In the genomic region with DNA sequence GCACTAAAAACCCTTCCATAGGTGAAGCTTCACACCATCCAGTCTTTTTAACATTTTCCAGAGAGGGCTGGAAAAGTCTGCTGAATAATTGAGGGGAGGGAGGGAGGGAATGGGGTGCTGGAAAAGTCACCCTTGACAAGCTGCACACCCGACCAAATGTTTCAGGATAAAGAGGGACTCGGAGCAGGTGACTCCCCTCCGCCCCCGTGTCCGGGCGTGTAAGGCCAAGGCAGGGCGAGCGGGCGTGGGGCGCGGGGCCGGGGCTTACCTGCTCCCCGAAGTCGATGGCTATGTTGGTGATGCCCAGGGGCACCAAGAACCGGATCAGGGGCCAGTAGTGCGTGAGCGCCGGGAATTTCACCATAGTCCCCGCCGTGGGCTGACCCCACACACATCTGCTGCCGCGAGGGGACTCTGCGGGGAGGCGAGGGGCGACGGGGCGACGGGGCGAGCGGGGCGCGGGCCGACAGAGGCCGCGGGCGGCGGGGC, we compare ENCODE assay signal across 8 cellular contexts. TPM values are rescaled to one million over a fixed set of nuclear protein-coding genes. Genes with fewer than 3 reads are reported as not detected.
DNase-seq lines count a peak whose midpoint lies in the region; ATAC-seq, FAIRE-seq and TF ChIP-seq lines count a peak whose summit lies in the region.

No MANE protein-coding gene starts in this region.

- peak overlapping the region; percentile 29 for H3K9ac ChIP-seq in H9 (ENCODE audit: extremely low read depth, insufficient read length, low read length)

- no peak overlapping the region for H3K56ac ChIP-seq in H9 (ENCODE audit: insufficient read length, low read depth, low read length)

- no peak for FAIRE-seq in D721Med (lab: Jason Lieb, UNC)

- no peak overlapping the region for H3K23ac ChIP-seq in H9 (ENCODE audit: insufficient read length, low read depth, low read length)

- H3K4me1 Mint-ChIP-seq in H9: peaks cover 10 to 12% of the 10 kb centered on the region in 2 experiments

- H3K9me3 Mint-ChIP-seq in H9: no peaks in the 10 kb centered on the region

- H3K4me1 ChIP-seq in H9 (ENCODE audit: insufficient read depth, low read length): no peaks in the 10 kb centered on the region

- no peak overlapping the region for H2BK5ac ChIP-seq in H9 (ENCODE audit: insufficient read length, low read length)

- peak overlapping the region; percentile 76 to 81 for H3K4me3 Mint-ChIP-seq in H9

- peaks cover 48% of the 10 kb centered on the region for H3K27me3 Mint-ChIP-seq in H9 (ENCODE audit: low read depth)

- H2BK120ac ChIP-seq in H9 (ENCODE audit: low read depth, low read length, poor library complexity, severe bottlenecking): no peak overlapping the region

- no peak overlapping the region for H3K27ac Mint-ChIP-seq in H9

- H3K4me2 ChIP-seq in H9 (ENCODE audit: insufficient read depth, insufficient read length, low read length): peak overlapping the region; percentile 68

- H3K14ac ChIP-seq in H9 (ENCODE audit: insufficient read depth, low read length): 0 out of 2 replicates have a peak overlapping the region, but pooled peaks have one; percentile 49

- H3T11ph ChIP-seq in H9 (ENCODE audit: low read length): no peak overlapping the region

- H3K36me3 Mint-ChIP-seq in H9 (ENCODE audit: insufficient read depth in 1 of 3, low read depth in 3 of 3): no peaks in the 10 kb centered on the region

- peak overlapping the region; percentile 49 for H3K4me3 ChIP-seq in GM12875 (ENCODE audit: low read depth, low read length)

- peaks cover 11% of the 10 kb centered on the region for H3K23me2 ChIP-seq in H9 (ENCODE audit: insufficient read length, low read depth, low read length, poor library complexity, severe bottlenecking)

- no peaks in the 10 kb centered on the region for H3K9me3 ChIP-seq in H9 (ENCODE audit: control insufficient read depth, low read depth, low read length)

- no peak overlapping the region for H2AK5ac ChIP-seq in H9 (ENCODE audit: insufficient read length, low read length)

- no peak overlapping the region for H4K5ac ChIP-seq in H9 (ENCODE audit: insufficient read length, low read depth, low read length)

- no peak overlapping the region for H4K8ac ChIP-seq in H9 (replicated peaks; ENCODE audit: insufficient read length, low read depth, low read length)

- no peak overlapping the region for H3K27ac ChIP-seq in H9 (ENCODE audit: insufficient read length, low read depth, low read length)

- intact Hi-C loops in left ventricle myocardium superior (cut with micrococcal nuclease): loop anchor here (10.0 kb wide), 1 partner anchor 134 kb away; no protein-coding TSS in a partner anchor
- intact Hi-C loops in sciatic nerve (cut with DNase I): loop anchor here (10.0 kb wide), 1 partner anchor 54 kb away; no protein-coding TSS in a partner anchor

- no peak overlapping the region for H2BK20ac ChIP-seq in H9 (ENCODE audit: low read depth, low read length, poor library complexity, severe bottlenecking)

- H2BK12ac ChIP-seq in H9 (ENCODE audit: insufficient read length, low read depth, low read length): no peak overlapping the region

- H2BK15ac ChIP-seq in H9 (ENCODE audit: low read depth, low read length): no peak overlapping the region

- no CpG with 5 or more reads among the region's 37 CpGs for WGBS in H9 (ENCODE audit: extremely low coverage, insufficient read length, low lambda C conversion rate)

- no peak overlapping the region for H3K18ac ChIP-seq in H9 (ENCODE audit: insufficient read length, low read depth, low read length)

- no peak overlapping the region for H4K91ac ChIP-seq in H9 (ENCODE audit: insufficient read length, low read depth, low read length)

- TF ChIP-seq CTCF in GM12875 (IDR thresholded peaks at IDR 0.05; ENCODE audit: borderline replicate concordance, insufficient read depth, low read depth, low read length) (no peak), H9 (conservative IDR thresholded peaks at IDR 0.05) (no peak), D721Med (IDR thresholded peaks at IDR 0.05; ENCODE audit: insufficient read depth, missing control alignments) (no peak)

- H4K20me1 ChIP-seq in H9 (ENCODE audit: control insufficient read depth, insufficient read depth, insufficient read length): no peaks in the 10 kb centered on the region

- peak; percentile 3 for ATAC-seq in left ventricle myocardium superior
- ATAC-seq in sciatic nerve: peak; percentile 12

- no peak overlapping the region for H3K4ac ChIP-seq in H9 (ENCODE audit: low read depth, low read length)

- H3K79me1 ChIP-seq in H9 (ENCODE audit: insufficient read depth, low read depth, low read length, poor library complexity, severe bottlenecking): no peaks in the 10 kb centered on the region

- peaks cover 7% of the 10 kb centered on the region; the same call in 1 of the 2 replicates for H3K27me3 ChIP-seq in H9 (ENCODE audit: insufficient read depth, low read length)

- DNase-seq in H9: no peak
- peak; percentile 31 for DNase-seq in NCI-H1092 (lab: John Stamatoyannopoulos, UW)
- peak; percentile 46 for DNase-seq in activated naive CD4-positive, alpha-beta T cell treated with Interleukin-2 at 50 U/mL for 16 hours
- peak; percentile 54 for DNase-seq in left ventricle myocardium superior
- peak; percentile 72 for DNase-seq in sciatic nerve (ENCODE audit: low spot score)
- DNase-seq in D721Med (ENCODE audit: insufficient read length, low spot score): no peak
- DNase-seq in NK-92 treated with Interleukin-12 subunit alpha and Interleukin-12 subunit beta, amount 100 ng/mL, for 24 hours (lab: John Stamatoyannopoulos, UW): no peak

- H3K79me2 ChIP-seq in H9 (ENCODE audit: insufficient read depth, low read length): no peaks in the 10 kb centered on the region

- no peak overlapping the region for H2AFZ ChIP-seq in H9 (ENCODE audit: low read length)

RNA-seq across cellular contexts. Expression of a gene that starts 0.5 kb away (rescaled TPM):
- 9.6 and 10.2 TPM in 2 replicates for total RNA-seq in H9 (2021)
- 166 TPM for total RNA-seq in left ventricle myocardium superior
- 156 TPM for total RNA-seq in sciatic nerve

Comparison
In these comparisons a context has a peak if more than half of its experiments do, and no peak if none do; other contexts are left out.
1. DNase-seq: peak in NCI-H1092 (single experiment), activated naive CD4-positive, alpha-beta T cell treated with Interleukin-2 at 50 U/mL for 16 hours (single experiment), left ventricle myocardium superior (single experiment) and sciatic nerve (single experiment); none in H9 (single experiment), D721Med (single experiment) and NK-92 treated with Interleukin-12 subunit alpha and Interleukin-12 subunit beta, amount 100 ng/mL, for 24 hours (single experiment).
2. RNA of a gene that starts 0.5 kb away (total RNA-seq): 166 TPM in left ventricle myocardium superior (single experiment) and 156 TPM in sciatic nerve (single experiment); 9.6 to 10.2 TPM in H9; every median in the first group is over 10 times any median in the second.